8 cellular contexts compared by ENCODE assay signal in the genomic region with DNA sequence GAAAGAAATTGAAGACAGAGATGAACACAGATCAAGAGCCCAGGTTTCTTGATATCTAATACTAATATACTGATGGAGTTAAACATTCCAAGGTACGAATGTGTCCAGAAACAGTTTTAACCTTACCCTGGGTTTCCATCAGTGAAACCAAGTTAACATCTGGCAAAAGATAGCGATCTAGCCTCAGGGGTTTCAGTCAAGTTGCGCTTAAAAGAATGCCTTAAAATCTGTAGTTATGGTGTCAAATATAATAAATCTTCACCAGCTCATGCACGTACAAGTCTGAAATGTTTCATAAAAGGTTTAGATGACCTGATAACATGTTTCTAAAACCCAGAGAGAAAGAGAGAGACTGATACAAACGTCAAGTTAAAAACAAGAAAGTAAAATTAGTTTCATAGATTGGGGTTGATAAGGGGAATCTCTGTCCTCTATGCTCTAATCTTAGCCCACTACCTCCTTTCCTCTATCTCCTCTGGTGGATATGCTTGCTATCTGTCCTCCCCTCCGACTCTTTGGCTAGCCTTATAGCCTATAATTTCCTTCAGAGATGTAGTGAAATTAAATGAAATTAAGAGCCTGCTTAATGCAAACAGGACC. TPM values are rescaled to one million over a fixed set of nuclear protein-coding genes. Genes with fewer than 3 reads are reported as not detected.
DNase-seq lines count a peak whose midpoint lies in the region; ATAC-seq and TF ChIP-seq lines count a peak whose summit lies in the region.
"Had no signal": no experiment of that assay in that cellular context is flagged by ENCODE, and none has a peak within 500 bp of the region (broad histone marks: within the 10 kb centered on the region; RNA-seq: fewer than 3 reads in every experiment).

No MANE protein-coding gene starts in this region.

- H3K36me3 Mint-ChIP-seq in activated CD8-positive, alpha-beta T cell treated with anti-CD3 and anti-CD28 coated beads for 36 hours (ENCODE audit: low read depth) = no peaks in the 10 kb centered on the region

- intact Hi-C loops in activated CD8-positive, alpha-beta T cell treated with anti-CD3 and anti-CD28 coated beads for 36 hours (cut with micrococcal nuclease) = no loop called here

- DNase-seq in activated CD8-positive, alpha-beta T cell treated with anti-CD3 and anti-CD28 coated beads for 36 hours = no peak
- DNase-seq in stimulated activated CD4-positive, alpha-beta T cell treated with anti-CD3 and anti-CD28 coated beads, Interleukin-4, amount 100 ng/mL, for 1 hour = no peak
- DNase-seq in NCI-H2196 treated with DMSO at 0.1 percent for 48 hours (lab: John Stamatoyannopoulos, UW; ENCODE audit: unreplicated experiment) (no peak), GM19240 (ENCODE audit: insufficient read length, low spot score) (no peak)
- DNase-seq: activated effector memory CD4-positive, alpha-beta T cell treated with anti-CD3 and anti-CD28 coated beads, Interleukin-2, amount 50 U/mL, for 16 hours had no signal

- H3K27ac ChIP-seq in HUES48 (ENCODE audit: low read depth, low read length) = peak overlapping the region; percentile 96
- H3K27ac ChIP-seq in iPS-20b (ENCODE audit: low read length) = no peak overlapping the region
- peak overlapping the region; percentile 99 for H3K27ac ChIP-seq in stomach smooth muscle (ENCODE audit: low read length)

- peak overlapping the region; percentile 28 for H3K4me3 Mint-ChIP-seq in activated CD8-positive, alpha-beta T cell treated with anti-CD3 and anti-CD28 coated beads for 36 hours

- no peak for TF ChIP-seq CTCF in activated CD8-positive, alpha-beta T cell treated with anti-CD3 and anti-CD28 coated beads for 36 hours (IDR thresholded peaks at IDR 0.05)

- H3K9me3 Mint-ChIP-seq in activated CD8-positive, alpha-beta T cell treated with anti-CD3 and anti-CD28 coated beads for 36 hours = no peaks in the 10 kb centered on the region

- H3K4me3 ChIP-seq in HUES48 (ENCODE audit: low read depth, low read length) (peak overlapping the region; percentile 82; the same call in 1 of the 2 replicates), iPS-20b (ENCODE audit: low read length) (peak overlapping the region; percentile 77), stomach smooth muscle (ENCODE audit: low read length in 2 of 2) (no peak overlapping the region)

- H3K27me3 Mint-ChIP-seq in activated CD8-positive, alpha-beta T cell treated with anti-CD3 and anti-CD28 coated beads for 36 hours = peaks cover 3% of the 10 kb centered on the region

- peaks cover 24% of the 10 kb centered on the region for H3K4me1 Mint-ChIP-seq in activated CD8-positive, alpha-beta T cell treated with anti-CD3 and anti-CD28 coated beads for 36 hours (ENCODE audit: low read depth)

- H3K4me1 ChIP-seq in HUES48 (ENCODE audit: control insufficient read depth, insufficient read depth, low read length) (peaks cover 25% of the 10 kb centered on the region), iPS-20b (ENCODE audit: insufficient read depth, low read length) (peaks cover 8% of the 10 kb centered on the region), stomach smooth muscle (ENCODE audit: control insufficient read depth, insufficient read depth, low read length) (peaks cover 16% of the 10 kb centered on the region)

- H3K9ac ChIP-seq in HUES48 (ENCODE audit: low read depth, low read length) (no peak overlapping the region), iPS-20b (ENCODE audit: low read depth, low read length) (peak overlapping the region; percentile 88; the same call in 1 of the 2 replicates), stomach smooth muscle (ENCODE audit: low read length in 2 of 2) (peak overlapping the region in 1 of 2 donors; percentile 89)

- H3K27me3 ChIP-seq in HUES48 (ENCODE audit: control insufficient read depth, insufficient read depth, low read length) = no peaks in the 10 kb centered on the region
- H3K27me3 ChIP-seq in iPS-20b (ENCODE audit: insufficient read depth, low read length) = no peaks in the 10 kb centered on the region
- H3K27me3 ChIP-seq in stomach smooth muscle (ENCODE audit: control insufficient read depth in 1 of 2, insufficient read depth in 2 of 2, low read length in 2 of 2) = no peaks in the 10 kb centered on the region

- POLR2A ChIA-PET in activated CD8-positive, alpha-beta T cell treated with anti-CD3 and anti-CD28 coated beads for 36 hours (lab: Charles Lee) = interaction anchor here (0.6 to 1.9 kb wide), 6 partner anchors 9 to 134 kb away, joined by 3 to 16 read pairs (median 5); a partner anchor contains a TSS

- H3K9me3 ChIP-seq in HUES48 (ENCODE audit: control insufficient read depth, insufficient read depth, low read length) (no peaks in the 10 kb centered on the region), iPS-20b (ENCODE audit: insufficient read depth, low read depth, low read length) (no peaks in the 10 kb centered on the region), stomach smooth muscle (ENCODE audit: control insufficient read depth in 2 of 2, low read length in 2 of 2) (no peaks in the 10 kb centered on the region)

- no peak for ATAC-seq in activated CD8-positive, alpha-beta T cell treated with anti-CD3 and anti-CD28 coated beads for 36 hours

- peak overlapping the region; percentile 99 for H3K27ac Mint-ChIP-seq in activated CD8-positive, alpha-beta T cell treated with anti-CD3 and anti-CD28 coated beads for 36 hours

- H3K36me3 ChIP-seq in HUES48 (ENCODE audit: control insufficient read depth, insufficient read depth, low read length) (no peaks in the 10 kb centered on the region), iPS-20b (ENCODE audit: insufficient read depth, low read depth, low read length) (no peaks in the 10 kb centered on the region), stomach smooth muscle (ENCODE audit: control insufficient read depth in 2 of 2, insufficient read depth in 2 of 2, low read length in 2 of 2) (no peaks in the 10 kb centered on the region)

- CTCF ChIA-PET in activated CD8-positive, alpha-beta T cell treated with anti-CD3 and anti-CD28 coated beads for 36 hours (lab: Charles Lee) = interaction anchor here (1.5 to 3.9 kb wide), 3 partner anchors 15 to 35 kb away, joined by 3 to 15 read pairs (median 5); no protein-coding TSS in a partner anchor

RNA-seq across cellular contexts. Expression of a gene that starts 18.6 kb away (rescaled TPM):
- total RNA-seq in activated CD8-positive, alpha-beta T cell treated with anti-CD3 and anti-CD28 coated beads for 36 hours = 10 to 100 TPM; 81.8 to 84.6 TPM

Comparison
In these comparisons a context has a peak if more than half of its experiments do, and no peak if none do; other contexts are left out.
1. H3K4me3 ChIP-seq: peak in HUES48 (single experiment) and iPS-20b (single experiment); none in stomach smooth muscle (0 of 2).